ENCODE assay signal across 8 cellular contexts in the genomic region with DNA sequence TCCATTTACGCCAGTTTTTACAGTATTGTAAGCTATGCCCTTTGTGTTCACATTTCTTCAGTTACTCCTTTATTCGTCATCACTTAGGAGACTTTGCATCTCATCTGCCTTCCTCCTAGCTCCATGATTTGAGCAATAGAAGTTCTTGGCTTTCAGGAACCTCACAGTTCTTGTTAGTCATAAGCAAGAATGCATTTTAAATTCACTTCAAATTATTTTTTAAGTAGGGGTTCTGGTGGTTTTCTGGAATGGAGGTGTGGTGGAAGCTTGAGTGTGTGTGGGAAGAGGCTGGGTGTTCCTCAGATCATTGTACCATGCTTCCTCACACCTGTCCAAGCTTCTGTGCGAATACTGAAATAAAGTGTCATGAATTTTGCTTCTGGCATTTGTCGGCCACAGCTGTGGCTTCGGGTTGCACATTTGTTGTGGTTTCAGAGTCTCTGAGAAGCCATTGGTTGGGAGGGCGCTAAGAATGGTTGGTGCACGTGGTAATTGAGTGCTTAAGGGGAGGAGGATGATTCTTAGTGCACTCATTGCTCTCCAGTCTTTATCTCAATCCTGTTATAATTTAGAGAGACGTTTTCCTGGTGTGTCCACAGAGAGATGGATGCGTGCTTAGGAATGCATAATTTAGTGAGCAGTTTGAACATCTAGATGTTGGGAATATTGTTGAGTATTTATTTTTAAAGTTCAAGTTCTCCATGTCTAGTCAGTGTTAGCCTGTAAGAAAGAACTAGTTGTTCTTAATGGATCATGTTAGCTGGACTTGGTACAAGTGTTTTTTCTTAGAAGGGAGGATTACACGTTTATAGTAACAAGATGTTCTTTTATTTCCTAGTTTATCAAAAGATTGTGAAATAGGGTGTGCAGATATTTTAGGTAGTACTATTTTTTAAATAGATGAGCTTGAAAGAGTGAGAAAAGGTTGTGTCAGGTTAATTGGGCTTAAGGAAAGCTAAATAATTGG. TPM values are rescaled to one million over a fixed set of nuclear protein-coding genes. Genes with fewer than 3 reads are reported as not detected.
A peak's percentile ranks its signal among the peaks of the same experiment; 100 is the strongest.
DNase-seq lines count a peak whose midpoint lies in the region; ATAC-seq and TF ChIP-seq lines count a peak whose summit lies in the region.

No MANE protein-coding gene starts in this region.

- DNase-seq in T-helper 17 cell (peak in 2 of 3 donors; percentile 19 to 21), choroid plexus epithelial cell (ENCODE audit: low read depth) (peak; percentile 71), natural killer cell (peak; percentile 66), uterus (peak; percentile 61 to 64), epidermal melanocyte (ENCODE audit: insufficient read length, low spot score) (no peak)

- H3K9me3 ChIP-seq in BLaER1 (no peaks in the 10 kb centered on the region), T-helper 17 cell (ENCODE audit: control insufficient read depth, low read length, poor library complexity, severe bottlenecking) (no peaks in the 10 kb centered on the region), uterus (no peaks in the 10 kb centered on the region)

- no peak overlapping the region for H3K27ac Mint-ChIP-seq in T-helper 17 cell
- peak overlapping the region; percentile 69 to 73 for H3K27ac Mint-ChIP-seq in natural killer cell

- intact Hi-C loops in natural killer cell (cut with micrococcal nuclease) (loop anchor here (2.0 to 5.0 kb wide), 2 partner anchors 24 to 45 kb away; no protein-coding TSS in a partner anchor), uterus (cut with DNase I; ENCODE audit: low total_unique reads) (no loop called here)

- TF ChIP-seq CTCF in choroid plexus epithelial cell (conservative IDR thresholded peaks at IDR 0.05; ENCODE audit: low read depth, low read length) (no peak), natural killer cell (IDR thresholded peaks at IDR 0.05) (no peak), uterus (IDR thresholded peaks at IDR 0.05) (no peak)

- no peak for TF ChIP-seq POLR2A in uterus (IDR thresholded peaks at IDR 0.05)

- peak overlapping the region; percentile 19 for H3K4me3 Mint-ChIP-seq in T-helper 17 cell
- peak overlapping the region; percentile 71 for H3K4me3 Mint-ChIP-seq in natural killer cell

- H3K36me3 Mint-ChIP-seq in T-helper 17 cell (ENCODE audit: low read depth) (no peaks in the 10 kb centered on the region), natural killer cell (no peaks in the 10 kb centered on the region)

- H3K27me3 ChIP-seq in BLaER1: no peaks in the 10 kb centered on the region
- H3K27me3 ChIP-seq in uterus: no peaks in the 10 kb centered on the region

- no peaks in the 10 kb centered on the region for H3K9me3 Mint-ChIP-seq in natural killer cell

- peak overlapping the region; percentile 56 for H3K4me2 ChIP-seq in BLaER1

- H3K27me3 Mint-ChIP-seq in T-helper 17 cell (no peaks in the 10 kb centered on the region), natural killer cell (ENCODE audit: low read depth in 2 of 2) (no peaks in the 10 kb centered on the region)

- H3K36me3 ChIP-seq in BLaER1 (no peaks in the 10 kb centered on the region), uterus (no peaks in the 10 kb centered on the region)

- no peak overlapping the region for H3K27ac ChIP-seq in BLaER1
- peak overlapping the region; percentile 83 to 86 for H3K27ac ChIP-seq in uterus

- peaks cover 100% of the 10 kb centered on the region for H4K20me1 ChIP-seq in BLaER1

- H3K4me1 ChIP-seq in BLaER1 (peaks cover 55% of the 10 kb centered on the region), uterus (peaks cover 49 to 50% of the 10 kb centered on the region in 2 donors)

- H3K4me1 Mint-ChIP-seq in T-helper 17 cell (peaks cover 48% of the 10 kb centered on the region), natural killer cell (peaks cover 81 to 93% of the 10 kb centered on the region in 2 donors)

- no peak overlapping the region for H3K9ac ChIP-seq in BLaER1

- H3K4me3 ChIP-seq in BLaER1 (no peak overlapping the region), choroid plexus epithelial cell (ENCODE audit: low read depth, low read length) (no peak overlapping the region), uterus (no peak overlapping the region)

- ATAC-seq in GM19324 (IDR thresholded peaks at IDR 0.05; ENCODE audit: low FRiP score, unreplicated experiment): peak; percentile 85
- ATAC-seq in HG03469 (IDR thresholded peaks at IDR 0.05; ENCODE audit: unreplicated experiment): peak; percentile 80
- peak; percentile 93 for ATAC-seq in T-helper 17 cell
- peak; percentile 85 to 97 (median 91) for ATAC-seq in natural killer cell

RNA-seq across cellular contexts. Expression of gene FOXO3, which starts 31.9 kb away (rescaled TPM):
- total RNA-seq in T-helper 17 cell (10 to 100 TPM; 22.6 to 34.1 TPM), natural killer cell (10 to 100 TPM; 43.1 to 70.4 (median 51.3) TPM), uterus (10 to 100 TPM; 52.3 to 71.2 (median 61.3) TPM)
